ENCODE assay signal across 1 cellular context in the genomic region with DNA sequence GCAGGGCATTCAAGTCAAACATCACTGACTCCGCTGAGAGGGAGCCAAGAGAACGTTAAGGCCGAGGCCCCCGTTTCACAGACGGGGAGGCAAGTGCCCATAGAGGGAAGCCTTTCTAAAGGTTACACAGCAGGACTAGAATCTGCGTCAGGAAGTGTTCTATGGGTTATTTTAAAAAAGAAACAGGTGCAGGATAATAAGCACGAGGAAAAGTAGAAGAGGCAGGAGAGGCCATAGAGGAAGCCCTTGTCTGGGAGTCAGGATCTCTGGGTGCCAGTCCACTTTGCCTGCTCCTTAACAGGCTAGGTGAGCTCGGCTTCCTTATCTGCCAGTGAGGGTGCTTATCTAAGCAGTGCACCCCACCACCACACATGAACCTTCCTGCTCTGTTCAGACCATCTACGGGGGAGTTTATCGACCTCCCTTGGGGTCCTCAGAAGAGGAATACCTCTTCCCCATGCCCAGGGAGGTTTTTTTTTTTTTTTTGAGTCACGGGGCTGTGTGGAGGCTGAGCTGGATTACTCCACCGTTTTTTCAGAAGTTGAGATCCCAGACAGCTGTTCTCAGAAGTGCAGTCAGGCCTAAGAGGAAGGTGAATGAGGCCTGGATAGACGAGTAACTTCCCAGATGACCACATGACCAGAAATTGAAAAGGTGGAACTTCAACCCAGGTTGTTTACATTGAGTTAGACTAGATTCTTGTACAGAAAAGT.
A peak's percentile ranks its signal among the peaks of the same experiment; 100 is the strongest.
TF ChIP-seq lines count a peak whose summit lies in the region.

No MANE protein-coding gene starts in this region.

TF ChIP-seq in H1, 55 proteins besides CTCF, POLR2A, EP300 and RAD21:
- TF ChIP-seq ASH2L (IDR thresholded peaks at IDR 0.05; ENCODE audit: low read length) (peak; percentile 4), CHD1 (IDR thresholded peaks at IDR 0.05; ENCODE audit: low read depth, low read length) (no peak)
